ENCODE assay signal across 29 cellular contexts in genomic region chr3:185276415-185276814, GRCh38.
"Had no signal": no experiment of that assay in that cellular context is flagged by ENCODE, and none has a peak within 500 bp of the region (broad histone marks: within the 10 kb centered on the region; RNA-seq: fewer than 3 reads in every experiment).

No MANE protein-coding gene starts in this region.

- H3K27ac Mint-ChIP-seq: stimulated activated effector memory CD8-positive, alpha-beta T cell treated with anti-CD3 and anti-CD28 coated beads, Interleukin-12 subunit alpha, Interleukin-12 subunit beta, amount 100 ng/mL, for 72 hours; stimulated activated memory B cell treated with anti-CD40 and anti-IgM and Interleukin-4, amounts not matched to agents 10 μg/mL and 1 μg/mL and 100 μg/mL, for 72 hours; stimulated activated naive B cell treated with anti-CD40 and anti-IgM and Interleukin-4, amounts not matched to agents 10 μg/mL and 1 μg/mL and 100 μg/mL, for 72 hours; stimulated activated naive CD8-positive, alpha-beta T cell treated with anti-CD3 and anti-CD28 coated beads, Interleukin-15, amount 100 ng/mL, for 72 hours; stimulated activated naive CD8-positive, alpha-beta T cell treated with anti-CD3 and anti-CD28 coated beads, Interleukin-15, Interleukin-2, amounts not matched to agents 100 ng/mL and 50 ng/mL, for 24 hours; type B pancreatic cell had no signal

- H3K27me3 ChIP-seq: testis, thyroid gland, upper lobe of left lung had no signal

- H3K4me1 Mint-ChIP-seq: stimulated activated effector memory CD8-positive, alpha-beta T cell treated with anti-CD3 and anti-CD28 coated beads, Interleukin-12 subunit alpha, Interleukin-12 subunit beta, amount 100 ng/mL, for 72 hours had no signal

- FAIRE-seq: urothelium cell line had no signal

- H3K36me3 ChIP-seq: stomach, suprapubic skin, thoracic aorta, thyroid gland, tibial artery, transverse colon, upper lobe of left lung, upper lobe of right lung, uterus, vagina had no signal

- H3K4me3 ChIP-seq: stomach, suprapubic skin, testis, thoracic aorta, thyroid gland, tibial artery, tibial nerve, transverse colon, upper lobe of left lung, upper lobe of right lung, uterus, vagina had no signal

- H3K36me3 Mint-ChIP-seq: stimulated activated effector memory CD8-positive, alpha-beta T cell treated with anti-CD3 and anti-CD28 coated beads, Interleukin-12 subunit alpha, Interleukin-12 subunit beta, amount 100 ng/mL, for 72 hours had no signal

- H3K9me3 Mint-ChIP-seq: stimulated activated effector memory CD8-positive, alpha-beta T cell treated with anti-CD3 and anti-CD28 coated beads, Interleukin-12 subunit alpha, Interleukin-12 subunit beta, amount 100 ng/mL, for 72 hours; stimulated activated memory B cell treated with anti-CD40 and anti-IgM and Interleukin-4, amounts not matched to agents 10 μg/mL and 1 μg/mL and 100 μg/mL, for 72 hours; stimulated activated naive CD8-positive, alpha-beta T cell treated with anti-CD3 and anti-CD28 coated beads, Interleukin-15, Interleukin-2, amounts not matched to agents 100 ng/mL and 50 ng/mL, for 24 hours had no signal

- H3K9me3 ChIP-seq: stomach, suprapubic skin, testis, thoracic aorta, thyroid gland, tibial artery, transverse colon, upper lobe of left lung, upper lobe of right lung, uterus, vagina had no signal

- ATAC-seq: stimulated activated effector memory CD8-positive, alpha-beta T cell treated with anti-CD3 and anti-CD28 coated beads, Interleukin-12 subunit alpha, Interleukin-12 subunit beta, amount 100 ng/mL, for 72 hours; stimulated activated memory B cell treated with anti-CD40 and anti-IgM and Interleukin-4, amounts not matched to agents 10 μg/mL and 1 μg/mL and 100 μg/mL, for 72 hours; stimulated activated naive B cell treated with anti-CD40 and anti-IgM and Interleukin-4, amounts not matched to agents 10 μg/mL and 1 μg/mL and 100 μg/mL, for 72 hours; stimulated activated naive CD8-positive, alpha-beta T cell treated with anti-CD3 and anti-CD28 coated beads, Interleukin-15, amount 100 ng/mL, for 72 hours; stimulated activated naive CD8-positive, alpha-beta T cell treated with anti-CD3 and anti-CD28 coated beads, Interleukin-15, Interleukin-2, amounts not matched to agents 100 U/mL and 50 U/mL, for 24 hours; upper lobe of right lung had no signal

- H3K4me3 Mint-ChIP-seq: stimulated activated effector memory CD8-positive, alpha-beta T cell treated with anti-CD3 and anti-CD28 coated beads, Interleukin-12 subunit alpha, Interleukin-12 subunit beta, amount 100 ng/mL, for 72 hours; stimulated activated memory B cell treated with anti-CD40 and anti-IgM and Interleukin-4, amounts not matched to agents 10 μg/mL and 1 μg/mL and 100 μg/mL, for 72 hours; stimulated activated naive B cell treated with anti-CD40 and anti-IgM and Interleukin-4, amounts not matched to agents 10 μg/mL and 1 μg/mL and 100 μg/mL, for 72 hours; stimulated activated naive CD8-positive, alpha-beta T cell treated with anti-CD3 and anti-CD28 coated beads, Interleukin-15, amount 100 ng/mL, for 72 hours; stimulated activated naive CD8-positive, alpha-beta T cell treated with anti-CD3 and anti-CD28 coated beads, Interleukin-15, Interleukin-2, amounts not matched to agents 100 ng/mL and 50 ng/mL, for 24 hours; type B pancreatic cell had no signal

- H3K27ac ChIP-seq: stomach, suprapubic skin, testis, thoracic aorta, thyroid gland, tibial artery, tibial nerve, transverse colon, upper lobe of left lung, upper lobe of right lung, uterus, vagina had no signal

- H3K4me1 ChIP-seq: stomach, suprapubic skin, testis, thyroid gland, tibial artery, tibial nerve, transverse colon, upper lobe of right lung, uterus, vagina had no signal

- DNase-seq: stimulated activated CD4-positive, alpha-beta T cell treated with anti-CD3 and anti-CD28 coated beads, Interleukin-2, amount 100 ng/mL, for 48 hours; stimulated activated CD4-positive, alpha-beta T cell treated with anti-CD3 and anti-CD28 coated beads, Interleukin-4, amount 100 ng/mL, for 1 hour; stimulated activated CD4-positive, alpha-beta T cell treated with anti-CD3 and anti-CD28 coated beads, Interleukin-4, amount 100 ng/mL, for 24 hours; stimulated activated CD4-positive, alpha-beta T cell treated with anti-CD3 and anti-CD28 coated beads, Interleukin-4, amount 100 ng/mL, for 4 hours; stimulated activated CD8-positive, alpha-beta memory T cell treated with anti-CD3 and anti-CD28 coated beads, Interleukin-4, amount 100 ng/mL, for 48 hours; stimulated activated naive B cell treated with anti-CD40 and anti-IgM and Interleukin-4, amounts not matched to agents 10 μg/mL and 1 μg/mL and 100 μg/mL, for 72 hours; stimulated activated naive CD4-positive, alpha-beta T cell; stimulated activated naive CD4-positive, alpha-beta T cell treated with Interleukin-2 at 50 U/mL for 16 hours; stimulated activated naive CD8-positive, alpha-beta T cell treated with anti-CD3 and anti-CD28 coated beads, Interleukin-15, amount 100 ng/mL, for 72 hours; stimulated activated naive CD8-positive, alpha-beta T cell treated with anti-CD3 and anti-CD28 coated beads, Interleukin-15, Interleukin-2, amounts not matched to agents 100 U/mL and 50 U/mL, for 24 hours; stomach; substantia nigra; testis; thyroid gland; tibial artery; transverse colon; trophoblast cell; upper lobe of left lung; upper lobe of right lung; uterus had no signal
